8 cellular contexts compared by ENCODE assay signal in genomic region chr7:36312064-36312914, GRCh38.
DNase-seq lines count a peak whose midpoint lies in the region; ATAC-seq and TF ChIP-seq lines count a peak whose summit lies in the region.

No MANE protein-coding gene starts in this region.

- H3K27me3 ChIP-seq in cardiac muscle cell (no peaks in the 10 kb centered on the region), Peyer's patch (no peaks in the 10 kb centered on the region), esophagus squamous epithelium (no peaks in the 10 kb centered on the region), upper lobe of right lung (no peaks in the 10 kb centered on the region), mesenchymal stem cell (ENCODE audit: control insufficient read depth in 1 of 2, insufficient read depth in 1 of 2, low read length in 2 of 2) (peaks cover 0 to 13% of the 10 kb centered on the region in 2 experiments)

- no peak overlapping the region for H4K91ac ChIP-seq in mesenchymal stem cell (ENCODE audit: low read length)

- TF ChIP-seq CTCF in cardiac muscle cell (IDR thresholded peaks at IDR 0.05; ENCODE audit: low read depth, low read length), result peak; percentile 14
- TF ChIP-seq CTCF in Peyer's patch (IDR thresholded peaks at IDR 0.05), result peak in 4 of 6 experiments; percentile 49 to 76 (median 66)
- TF ChIP-seq CTCF in esophagus squamous epithelium (IDR thresholded peaks at IDR 0.05), result peak in 5 of 6 experiments; percentile 47 to 76 (median 66)
- peak; percentile 43 for TF ChIP-seq CTCF in upper lobe of right lung (IDR thresholded peaks at IDR 0.05)

- no peak overlapping the region for H3K18ac ChIP-seq in mesenchymal stem cell (ENCODE audit: low read depth in 1 of 2, low read length in 2 of 2)

- no peak overlapping the region for H2BK120ac ChIP-seq in mesenchymal stem cell (ENCODE audit: low read depth, low read length)

- 40% methylated on average over 10 of the region's 15 CpGs for WGBS in esophagus squamous epithelium, 2 donors
- 69% methylated on average over 15 of the region's 15 CpGs for WGBS in mesenchymal stem cell

- H3K4me2 ChIP-seq in mesenchymal stem cell (ENCODE audit: low read length, poor library complexity, severe bottlenecking), result no peak overlapping the region

- H2AFZ ChIP-seq in mesenchymal stem cell (ENCODE audit: low read depth, low read length), result no peak overlapping the region

- H3K4ac ChIP-seq in mesenchymal stem cell (ENCODE audit: low read depth in 1 of 2, low read length in 2 of 2), result no peak overlapping the region

- H3K4me3 ChIP-seq in cardiac muscle cell (no peak overlapping the region), Peyer's patch (peak overlapping the region in 1 of 4 donors; percentile 17), esophagus squamous epithelium (peak overlapping the region in 2 of 4 donors; percentile 7 to 18), upper lobe of right lung (no peak overlapping the region), mesenchymal stem cell (ENCODE audit: insufficient read depth in 1 of 2, low read depth in 1 of 2, low read length in 2 of 2) (no peak overlapping the region)

- ATAC-seq in Right ventricle myocardium inferior (no peak), upper lobe of right lung (peak; percentile 85)

- H2BK15ac ChIP-seq in mesenchymal stem cell (ENCODE audit: low read depth, poor library complexity, severe bottlenecking), result no peak overlapping the region

- H3K36me3 ChIP-seq in cardiac muscle cell, result no peaks in the 10 kb centered on the region
- no peaks in the 10 kb centered on the region for H3K36me3 ChIP-seq in Peyer's patch
- no peaks in the 10 kb centered on the region for H3K36me3 ChIP-seq in esophagus squamous epithelium
- no peaks in the 10 kb centered on the region for H3K36me3 ChIP-seq in upper lobe of right lung
- H3K36me3 ChIP-seq in mesenchymal stem cell (ENCODE audit: control insufficient read depth in 1 of 2, insufficient read depth in 2 of 2, low read depth in 1 of 2, low read length in 2 of 2), result no peaks in the 10 kb centered on the region

- no peak overlapping the region for H4K8ac ChIP-seq in mesenchymal stem cell (ENCODE audit: low read length)

- H2BK5ac ChIP-seq in mesenchymal stem cell (ENCODE audit: low read depth, low read length, poor library complexity, severe bottlenecking), result no peak overlapping the region

- TF ChIP-seq POLR2A in Peyer's patch (IDR thresholded peaks at IDR 0.05) (no peak), esophagus squamous epithelium (IDR thresholded peaks at IDR 0.05) (no peak)

- no peak overlapping the region for H3K23ac ChIP-seq in mesenchymal stem cell (ENCODE audit: low read length in 2 of 2)

- no peaks in the 10 kb centered on the region for H3K9me3 ChIP-seq in cardiac muscle cell (ENCODE audit: low read depth)
- no peaks in the 10 kb centered on the region for H3K9me3 ChIP-seq in Peyer's patch
- no peaks in the 10 kb centered on the region for H3K9me3 ChIP-seq in esophagus squamous epithelium
- H3K9me3 ChIP-seq in upper lobe of right lung, result no peaks in the 10 kb centered on the region
- H3K9me3 ChIP-seq in mesenchymal stem cell (ENCODE audit: control insufficient read depth, low read length), result no peaks in the 10 kb centered on the region

- intact Hi-C loops in Right ventricle myocardium inferior (cut with DNase I), result no loop called here
- intact Hi-C loops in esophagus squamous epithelium (cut with DNase I), result no loop called here
- intact Hi-C loops in upper lobe of right lung (cut with DNase I), result no loop called here

- H2AK5ac ChIP-seq in mesenchymal stem cell (ENCODE audit: low read length, severe bottlenecking), result no peak overlapping the region

- DNase-seq in cardiac muscle cell (ENCODE audit: low read depth in 1 of 2, low spot score in 1 of 2) (peak in 1 of 2 donors; percentile 52), Right ventricle myocardium inferior (ENCODE audit: missing footprints) (no peak), Peyer's patch (peak; percentile 27 to 80 (median 80)), esophagus squamous epithelium (lab: John Stamatoyannopoulos, UW) (no peak), upper lobe of right lung (peak; percentile 80), hepatic stellate cell (ENCODE audit: low spot score) (no peak), mesenchymal stem cell (no peak), HK-2 (ENCODE audit: unreplicated experiment) (no peak)

- H3K4me1 ChIP-seq in cardiac muscle cell (ENCODE audit: low read depth) (no peaks in the 10 kb centered on the region), Peyer's patch (no peaks in the 10 kb centered on the region), esophagus squamous epithelium (peaks cover 0 to 8% (median 0%) of the 10 kb centered on the region in 3 donors), upper lobe of right lung (peaks cover 3% of the 10 kb centered on the region), mesenchymal stem cell (ENCODE audit: control insufficient read depth, insufficient read depth, low read depth, low read length) (peaks cover 6% of the 10 kb centered on the region)

- H3K27ac ChIP-seq in cardiac muscle cell (no peak overlapping the region), Peyer's patch (no peak overlapping the region), esophagus squamous epithelium (no peak overlapping the region), upper lobe of right lung (no peak overlapping the region), mesenchymal stem cell (ENCODE audit: low read length, poor library complexity, severe bottlenecking) (no peak overlapping the region)

- no peak overlapping the region for H3K9ac ChIP-seq in mesenchymal stem cell (ENCODE audit: low read length)

- H2BK12ac ChIP-seq in mesenchymal stem cell (ENCODE audit: low read length in 2 of 2), result no peak overlapping the region

- H3K79me1 ChIP-seq in mesenchymal stem cell (replicated peaks; ENCODE audit: low read length, poor library complexity, severe bottlenecking), result no peaks in the 10 kb centered on the region

- peak overlapping the region in 1 of 2 experiments; percentile 63 for H3K14ac ChIP-seq in mesenchymal stem cell (ENCODE audit: low read length in 2 of 2)

Comparison
In these comparisons a context has a peak if more than half of its experiments do, and no peak if none do; other contexts are left out.
1. DNase-seq: peak in Peyer's patch (3 of 3) and upper lobe of right lung (single experiment); none in Right ventricle myocardium inferior (single experiment), esophagus squamous epithelium (single experiment), hepatic stellate cell (single experiment), mesenchymal stem cell (single experiment) and HK-2 (single experiment).
2. CTCF ChIP-seq: peak in every context shown above with its lines; median percentile 66 in Peyer's patch; 66 in esophagus squamous epithelium; 43 in upper lobe of right lung; 14 in cardiac muscle cell.